In the genomic region with DNA sequence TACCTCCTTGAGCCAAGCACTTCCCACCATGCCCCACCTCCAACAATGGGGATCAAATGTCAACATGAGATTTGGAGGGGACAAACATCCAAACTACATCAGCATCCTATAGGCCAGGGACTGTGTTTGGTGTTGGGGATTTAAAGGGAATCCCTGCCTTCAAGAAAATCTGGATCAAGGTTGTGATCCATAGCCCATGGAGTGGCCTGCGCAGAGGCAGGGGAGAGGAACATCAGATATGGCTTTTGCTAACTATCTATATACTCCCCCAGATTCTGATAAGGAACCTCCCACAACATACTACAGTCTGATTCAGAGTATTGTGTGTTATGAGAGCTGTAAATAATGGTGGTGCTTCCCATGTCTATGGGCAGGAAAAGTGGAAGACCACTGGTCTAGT, we compare ENCODE assay signal across 21 cellular contexts. TPM values are rescaled to one million over a fixed set of nuclear protein-coding genes. Genes with fewer than 3 reads are reported as not detected.
DNase-seq lines count a peak whose midpoint lies in the region; ATAC-seq, FAIRE-seq and TF ChIP-seq lines count a peak whose summit lies in the region.
"Had no signal": no experiment of that assay in that cellular context is flagged by ENCODE, and none has a peak within 500 bp of the region (broad histone marks: within the 10 kb centered on the region; RNA-seq: fewer than 3 reads in every experiment).

No MANE protein-coding gene starts in this region.

- H3K27me3 ChIP-seq in SJSA1 (replicated peaks), result 0 out of 2 replicates have a peak, but pooled peaks cover 4% of the 10 kb centered on the region
- peaks cover 9% of the 10 kb centered on the region for H3K27me3 ChIP-seq in upper lobe of right lung

- ATAC-seq in upper lobe of right lung (no peak), HG02884 (IDR thresholded peaks at IDR 0.05; ENCODE audit: unreplicated experiment) (no peak), HG02588 (IDR thresholded peaks at IDR 0.05; ENCODE audit: unreplicated experiment) (no peak)

- H3K4me1 Mint-ChIP-seq in glutamatergic neuron (ENCODE audit: low read depth, unreplicated experiment), result peaks cover 34% of the 10 kb centered on the region

- FAIRE-seq in RCC 7860 (lab: Jason Lieb, UNC), result no peak
- FAIRE-seq: GM12891, GM18507, H54 had no signal

- DNase-seq in NCI-H82 (lab: John Stamatoyannopoulos, UW) (peak; percentile 28), NCI-H82 treated with DMSO at 0.1 percent for 48 hours (lab: John Stamatoyannopoulos, UW; ENCODE audit: unreplicated experiment) (no peak), SJSA1 (ENCODE audit: low read depth in 1 of 2, low spot score in 2 of 2) (peak; percentile 76 to 81), glutamatergic neuron (no peak), upper lobe of right lung (peak; percentile 3), RCC 7860 (ENCODE audit: low spot score) (no peak)
- DNase-seq: C1 segment of cervical spinal cord; Calu3; CD4-positive, alpha-beta memory T cell; COR-L47; DMS53; DMS79 treated with DMSO at 0.1 percent for 48 hours; GF-D8; GOT3 had no signal

- H3K27me3 Mint-ChIP-seq in glutamatergic neuron (ENCODE audit: unreplicated experiment), result peaks cover 19% of the 10 kb centered on the region

- intact Hi-C loops in upper lobe of right lung (cut with DNase I), result no loop called here

- H3K36me3 ChIP-seq in SJSA1 (no peaks in the 10 kb centered on the region), upper lobe of right lung (no peaks in the 10 kb centered on the region)
- H3K36me3 ChIP-seq: HAP-1 had no signal

- peaks cover 27% of the 10 kb centered on the region for H3K4me1 ChIP-seq in SJSA1 (replicated peaks)
- H3K4me1 ChIP-seq in upper lobe of right lung, result peaks cover 3% of the 10 kb centered on the region
- H3K4me1 ChIP-seq: HAP-1 had no signal

- H3K9me3 Mint-ChIP-seq in glutamatergic neuron (ENCODE audit: unreplicated experiment), result peaks cover 12% of the 10 kb centered on the region
- H3K9me3 Mint-ChIP-seq: CD4-positive, alpha-beta memory T cell had no signal

- H3K27ac ChIP-seq in SJSA1 (no peak overlapping the region), upper lobe of right lung (no peak overlapping the region)

- TF ChIP-seq CTCF in glutamatergic neuron (IDR thresholded peaks at IDR 0.05; ENCODE audit: partially characterized antibody, unreplicated experiment) (no peak), upper lobe of right lung (IDR thresholded peaks at IDR 0.05) (no peak)

- peak overlapping the region; percentile 97 for H3K4me3 Mint-ChIP-seq in glutamatergic neuron (ENCODE audit: unreplicated experiment)
- H3K4me3 Mint-ChIP-seq: CD4-positive, alpha-beta memory T cell had no signal

- no peaks in the 10 kb centered on the region for H3K36me3 Mint-ChIP-seq in glutamatergic neuron (ENCODE audit: unreplicated experiment)
- H3K36me3 Mint-ChIP-seq: CD4-positive, alpha-beta memory T cell had no signal

- no peak overlapping the region for H3K4me3 ChIP-seq in SJSA1
- no peak overlapping the region for H3K4me3 ChIP-seq in upper lobe of right lung
- H3K4me3 ChIP-seq: HAP-1 had no signal

- peak overlapping the region; percentile 17 for H3K27ac Mint-ChIP-seq in glutamatergic neuron (ENCODE audit: unreplicated experiment)
- H3K27ac Mint-ChIP-seq: CD4-positive, alpha-beta memory T cell had no signal

- H3K9me3 ChIP-seq in SJSA1 (replicated peaks) (no peaks in the 10 kb centered on the region), upper lobe of right lung (no peaks in the 10 kb centered on the region)
- H3K9me3 ChIP-seq: HAP-1 had no signal

RNA-seq across cellular contexts. Expression of a gene that starts 5.1 kb away (rescaled TPM):
- total RNA-seq in SJSA1 (2014; rRNA removed; shearing (Covaris generic)), result 2.1 and 2.8 TPM in 2 replicates
- total RNA-seq in glutamatergic neuron (ENCODE audit: unreplicated experiment), result 314 TPM
- 0.14 TPM for total RNA-seq in upper lobe of right lung
- total RNA-seq: Calu3, G401 had no signal

RNA-seq across cellular contexts. Expression of a gene that starts 7.9 kb away (rescaled TPM):
- 3,855 and 4,325 TPM in 2 replicates for total RNA-seq in SJSA1 (2014; rRNA removed; shearing (Covaris generic))
- total RNA-seq in glutamatergic neuron (ENCODE audit: unreplicated experiment) (484 TPM), upper lobe of right lung (90.7 TPM)

RNA-seq across cellular contexts. Expression of a gene that starts 32.3 kb away (rescaled TPM):
- 63.3 and 70.5 TPM in 2 replicates for total RNA-seq in SJSA1 (2014; rRNA removed; shearing (Covaris generic))
- total RNA-seq in glutamatergic neuron (ENCODE audit: unreplicated experiment) (108 TPM), upper lobe of right lung (85.8 TPM)

RNA-seq across cellular contexts. Expression of a gene that starts 34.6 kb away (rescaled TPM):
- 564 and 686 TPM in 2 replicates for total RNA-seq in SJSA1 (2014; rRNA removed; shearing (Covaris generic))
- total RNA-seq in glutamatergic neuron (ENCODE audit: unreplicated experiment) (70.9 TPM), upper lobe of right lung (47.3 TPM)

RNA-seq across cellular contexts. Expression of a gene that starts 36.1 kb away (rescaled TPM):
- 544 and 654 TPM in 2 replicates for total RNA-seq in SJSA1 (2014; rRNA removed; shearing (Covaris generic))
- total RNA-seq in glutamatergic neuron (ENCODE audit: unreplicated experiment) (27.5 TPM), upper lobe of right lung (31.0 TPM)

Comparison
In these comparisons a context has a peak if more than half of its experiments do, and no peak if none do; other contexts are left out.
1. DNase-seq: peak in NCI-H82 (single experiment), SJSA1 (2 of 2) and upper lobe of right lung (single experiment); none in NCI-H82 treated with DMSO at 0.1 percent for 48 hours (single experiment), glutamatergic neuron (single experiment) and RCC 7860 (single experiment).
2. RNA of a gene that starts 5.1 kb away (total RNA-seq): 314 TPM in glutamatergic neuron (single experiment); 2.1 to 2.8 TPM in SJSA1 and 0.14 TPM in upper lobe of right lung (single experiment); every median in the first group is over 10 times any median in the second.